In genomic region chr15:44715797-44716334, GRCh38 we compare ENCODE assay signal across 14 cellular contexts. TPM values are rescaled to one million over a fixed set of nuclear protein-coding genes. Genes with fewer than 3 reads are reported as not detected.
DNase-seq lines count a peak whose midpoint lies in the region; ATAC-seq and TF ChIP-seq lines count a peak whose summit lies in the region.
"Had no signal": no experiment of that assay in that cellular context is flagged by ENCODE, and none has a peak within 500 bp of the region (broad histone marks: within the 10 kb centered on the region; RNA-seq: fewer than 3 reads in every experiment).

No MANE protein-coding gene starts in this region.

- peaks cover 0 to 17% (median 0%) of the 10 kb centered on the region in 8 donors for H3K9me3 Mint-ChIP-seq in CD4-positive, alpha-beta memory T cell
- no peaks in the 10 kb centered on the region for H3K9me3 Mint-ChIP-seq in activated B cell treated with CpG ODN at 0.5 μM for 24 hours

- H3K27me3 ChIP-seq in A673 (replicated peaks; ENCODE audit: insufficient read depth, low read depth, low read length, poor library complexity) (no peaks in the 10 kb centered on the region), lower lobe of right lung (ENCODE audit: low read depth) (no peaks in the 10 kb centered on the region), upper lobe of left lung (no peaks in the 10 kb centered on the region)
- H3K27me3 ChIP-seq in CD4-positive, alpha-beta memory T cell (ENCODE audit: insufficient read depth, low read length) = no peaks in the 10 kb centered on the region
- H3K27me3 ChIP-seq: ascending aorta, dorsolateral prefrontal cortex had no signal

- H3K36me3 ChIP-seq in A673 (ENCODE audit: insufficient read depth, low read length, poor library complexity, severe bottlenecking) (peaks cover 52% of the 10 kb centered on the region), lower lobe of right lung (peaks cover 54% of the 10 kb centered on the region), upper lobe of left lung (peaks cover 36 to 64% (median 42%) of the 10 kb centered on the region in 4 donors)
- H3K36me3 ChIP-seq in CD4-positive, alpha-beta memory T cell (ENCODE audit: insufficient read depth, low read length) = peaks cover 66% of the 10 kb centered on the region

- DNase-seq in A673 (ENCODE audit: low spot score) (no peak), activated B cell treated with CpG ODN at 0.5 μM for 24 hours (no peak), lower lobe of right lung (no peak), upper lobe of left lung (no peak), RWPE1 (ENCODE audit: low spot score) (no peak), inferior parietal cortex (ENCODE audit: extremely low spot score) (no peak)
- DNase-seq in CD4-positive, alpha-beta memory T cell = peak in 1 of 5 donors; percentile 26
- DNase-seq: dorsolateral prefrontal cortex, GF-D8, NCI-H1092 treated with DMSO at 0.1 percent for 48 hours, NCI-H2227 treated with DMSO at 0.1 percent for 48 hours had no signal

- H3K27ac Mint-ChIP-seq in CD4-positive, alpha-beta memory T cell = peak overlapping the region; percentile 69 to 100 (median 91)
- H3K27ac Mint-ChIP-seq in activated B cell treated with CpG ODN at 0.5 μM for 24 hours = peak overlapping the region; percentile 71

- ATAC-seq in activated B cell treated with CpG ODN at 0.5 μM for 24 hours (ENCODE audit: low read depth) (no peak), lower lobe of right lung (no peak), upper lobe of left lung (ENCODE audit: low FRiP score in 2 of 2) (no peak), GM18519 (IDR thresholded peaks at IDR 0.05; ENCODE audit: low FRiP score, unreplicated experiment) (no peak)

- H3K27me3 Mint-ChIP-seq in CD4-positive, alpha-beta memory T cell = no peaks in the 10 kb centered on the region
- H3K27me3 Mint-ChIP-seq in activated B cell treated with CpG ODN at 0.5 μM for 24 hours = no peaks in the 10 kb centered on the region

- TF ChIP-seq EP300 in upper lobe of left lung (IDR thresholded peaks at IDR 0.05) = no peak

- H3K27ac ChIP-seq in A673 (ENCODE audit: low read depth, low read length, poor library complexity, severe bottlenecking) = peak overlapping the region; percentile 18
- peak overlapping the region; percentile 99 for H3K27ac ChIP-seq in CD4-positive, alpha-beta memory T cell (ENCODE audit: low read depth, low read length)
- no peak overlapping the region for H3K27ac ChIP-seq in lower lobe of right lung
- H3K27ac ChIP-seq in upper lobe of left lung = peak overlapping the region in 2 of 4 donors; percentile 35 to 100
- H3K27ac ChIP-seq in RWPE1 = no peak overlapping the region

- no peak for TF ChIP-seq POLR2A in upper lobe of left lung (IDR thresholded peaks at IDR 0.05)

- peaks cover 82 to 83% of the 10 kb centered on the region in 2 donors for H3K36me3 Mint-ChIP-seq in CD4-positive, alpha-beta memory T cell
- peaks cover 85% of the 10 kb centered on the region for H3K36me3 Mint-ChIP-seq in activated B cell treated with CpG ODN at 0.5 μM for 24 hours (ENCODE audit: low read depth)

- 75 to 76% methylated on average over 2 of the region's 2 CpGs for WGBS in upper lobe of left lung, 2 donors

- H3K4me3 ChIP-seq in A673 (ENCODE audit: low read depth, low read length, poor library complexity, severe bottlenecking) (no peak overlapping the region), lower lobe of right lung (peak overlapping the region; percentile 80), upper lobe of left lung (peak overlapping the region in 1 of 4 donors; percentile 67)
- peak overlapping the region; percentile 94 for H3K4me3 ChIP-seq in CD4-positive, alpha-beta memory T cell (ENCODE audit: low read length in 2 of 2)

- CTCF ChIA-PET in A673 (lab: Charles Lee) = no interaction called here
- CTCF ChIA-PET in CD4-positive, alpha-beta memory T cell (lab: Charles Lee; ENCODE audit: partially characterized antibody) = interaction anchor here (0.6 to 33.6 kb wide), 5 partner anchors 16 to 162 kb away, joined by 3 to 821 read pairs (median 167); partner anchors contain the start of genes SPG11 and TRIM69
- CTCF ChIA-PET in activated B cell treated with CpG ODN at 0.5 μM for 24 hours (lab: Charles Lee) = interaction anchor here (6.8 to 16.4 kb wide), 3 partner anchors 11 to 51 kb away, joined by 96 to 239 read pairs (median 164); partner anchors contain the start of genes SPG11 and TRIM69
- CTCF ChIA-PET in RWPE1 (lab: Yijun Ruan, JAX) = interaction anchor here (1.1 kb wide), 1 partner anchor 51 kb away, joined by 3 read pairs; no protein-coding TSS in a partner anchor

- intact Hi-C loops in A673 (cut with micrococcal nuclease; ENCODE audit: unreplicated experiment) = no loop called here
- intact Hi-C loops in CD4-positive, alpha-beta memory T cell (cut with micrococcal nuclease) = no loop called here
- intact Hi-C loops in activated B cell treated with CpG ODN at 0.5 μM for 24 hours (cut with micrococcal nuclease) = no loop called here
- intact Hi-C loops in lower lobe of right lung (cut with DNase I) = no loop called here

- peak overlapping the region; percentile 82 to 100 (median 99) for H3K4me3 Mint-ChIP-seq in CD4-positive, alpha-beta memory T cell
- H3K4me3 Mint-ChIP-seq in activated B cell treated with CpG ODN at 0.5 μM for 24 hours = peak overlapping the region; percentile 99

- H3K4me1 ChIP-seq in A673 (ENCODE audit: insufficient read depth, low read length, poor library complexity, severe bottlenecking) (peaks cover 34% of the 10 kb centered on the region), lower lobe of right lung (peaks cover 61% of the 10 kb centered on the region), upper lobe of left lung (peaks cover 36 to 59% (median 49%) of the 10 kb centered on the region in 4 donors)
- H3K4me1 ChIP-seq in CD4-positive, alpha-beta memory T cell (ENCODE audit: insufficient read depth, low read length) = peaks cover 61% of the 10 kb centered on the region

- POLR2A ChIA-PET in A673 (lab: Charles Lee; ENCODE audit: low non-redundant PET) = interaction anchor here (1.4 kb wide), 1 partner anchor 11 kb away, joined by 8 read pairs; no protein-coding TSS in a partner anchor
- POLR2A ChIA-PET in CD4-positive, alpha-beta memory T cell (lab: Charles Lee; ENCODE audit: partially characterized antibody) = interaction anchor here (0.8 to 39.7 kb wide), 12 partner anchors 9 to 123 kb away, joined by 3 to 5737 read pairs (median 4); partner anchors contain the start of genes SPG11 and TRIM69
- POLR2A ChIA-PET in activated B cell treated with CpG ODN at 0.5 μM for 24 hours (lab: Charles Lee) = interaction anchor here (0.8 to 24.4 kb wide), 4 partner anchors 13 to 52 kb away, joined by 3 to 2387 read pairs (median 526); partner anchors contain the start of genes SPG11 and TRIM69
- POLR2A ChIA-PET in RWPE1 (lab: Yijun Ruan, JAX; ENCODE audit: low non-redundant PET) = interaction anchor here (0.6 kb wide), 1 partner anchor 32 kb away, joined by 3 read pairs; no protein-coding TSS in a partner anchor

- H3K4me1 Mint-ChIP-seq in CD4-positive, alpha-beta memory T cell = peaks cover 51 to 86% (median 60%) of the 10 kb centered on the region in 4 donors
- peaks cover 75% of the 10 kb centered on the region for H3K4me1 Mint-ChIP-seq in activated B cell treated with CpG ODN at 0.5 μM for 24 hours

- TF ChIP-seq CTCF in A673 (conservative IDR thresholded peaks at IDR 0.05; ENCODE audit: low read depth, low read length) (no peak), activated B cell treated with CpG ODN at 0.5 μM for 24 hours (IDR thresholded peaks at IDR 0.05) (no peak), lower lobe of right lung (IDR thresholded peaks at IDR 0.05) (no peak), upper lobe of left lung (IDR thresholded peaks at IDR 0.05) (no peak), RWPE1 (conservative IDR thresholded peaks at IDR 0.05; ENCODE audit: low read depth) (no peak)

- no peaks in the 10 kb centered on the region for H3K9me3 ChIP-seq in A673 (ENCODE audit: low read depth, low read length, poor library complexity, severe bottlenecking)
- H3K9me3 ChIP-seq in CD4-positive, alpha-beta memory T cell (ENCODE audit: control insufficient read depth in 1 of 2, low read length in 2 of 2) = no peaks in the 10 kb centered on the region
- no peaks in the 10 kb centered on the region for H3K9me3 ChIP-seq in lower lobe of right lung
- no peaks in the 10 kb centered on the region for H3K9me3 ChIP-seq in upper lobe of left lung
- H3K9me3 ChIP-seq: ascending aorta had no signal

- no TSS peak for BruUV-seq in A673 (replicated peaks; lab: Mats Ljungman, UMichigan)

RNA-seq across cellular contexts. Expression of gene B2M, which starts 4.5 kb away (rescaled TPM):
- total RNA-seq in A673 (2021) (1,596 and 1,873 TPM in 2 replicates), activated B cell treated with CpG ODN at 0.5 μM for 24 hours (3,396 and 3,707 TPM in 2 replicates), lower lobe of right lung (4,741 TPM), upper lobe of left lung (1,000 to 10,000 TPM in 5 of 6 donors, 100 to 1,000 TPM in 1; 963 to 7,115 (median 3,598) TPM)
- total RNA-seq in CD4-positive, alpha-beta memory T cell = 1,000 to 10,000 TPM; 7,421 to 7,929 TPM
- polyA plus RNA-seq in CD4-positive, alpha-beta memory T cell = over 10,000 TPM; 34,708 to 62,423 TPM

RNA-seq across cellular contexts. Expression of gene PATL2, which starts 4.7 kb away (rescaled TPM):
- 1.2 and 1.6 TPM in 2 replicates for total RNA-seq in A673 (2021)
- 10 to 100 TPM; 62.1 to 62.8 TPM for total RNA-seq in CD4-positive, alpha-beta memory T cell
- polyA plus RNA-seq in CD4-positive, alpha-beta memory T cell = 1 to 10 TPM; 5.7 to 7.5 TPM
- total RNA-seq in activated B cell treated with CpG ODN at 0.5 μM for 24 hours = 19.8 and 27.2 TPM in 2 replicates
- 4.5 TPM for total RNA-seq in lower lobe of right lung
- total RNA-seq in upper lobe of left lung = 10 to 100 TPM in 2 of 6 donors, 1 to 10 TPM in 4; 2.6 to 30.4 (median 7.8) TPM
- total RNA-seq: ascending aorta, renal cortical epithelial cell had no signal

RNA-seq across cellular contexts. Expression of gene TRIM69, which starts 20.5 kb away (rescaled TPM):
- 61.0 and 64.4 TPM in 2 replicates for total RNA-seq in A673 (2021)
- total RNA-seq in CD4-positive, alpha-beta memory T cell = 10 to 100 TPM; 38.1 to 40.7 TPM
- polyA plus RNA-seq in CD4-positive, alpha-beta memory T cell = 10 to 100 TPM; 25.8 to 42.0 TPM
- total RNA-seq in activated B cell treated with CpG ODN at 0.5 μM for 24 hours = 30.8 and 35.4 TPM in 2 replicates
- 27.2 TPM for total RNA-seq in lower lobe of right lung
- 10 to 100 TPM; 10.3 to 29.3 (median 18.3) TPM for total RNA-seq in upper lobe of left lung

RNA-seq across cellular contexts. Expression of gene SPG11, which starts 52.4 kb away (rescaled TPM):
- 55.4 and 68.5 TPM in 2 replicates for total RNA-seq in A673 (2021)
- 100 to 1,000 TPM; 112 to 121 TPM for total RNA-seq in CD4-positive, alpha-beta memory T cell
- polyA plus RNA-seq in CD4-positive, alpha-beta memory T cell = 10 to 100 TPM; 12.2 to 26.8 TPM
- 132 and 161 TPM in 2 replicates for total RNA-seq in activated B cell treated with CpG ODN at 0.5 μM for 24 hours
- total RNA-seq in lower lobe of right lung = 99.7 TPM
- 100 to 1,000 TPM in 3 of 6 donors, 10 to 100 TPM in 3; 81.6 to 161 (median 97.4) TPM for total RNA-seq in upper lobe of left lung

Comparison
In these comparisons a context has a peak if more than half of its experiments do, and no peak if none do; other contexts are left out.
1. H3K27ac ChIP-seq: peak in A673 (single experiment) and CD4-positive, alpha-beta memory T cell (single experiment); none in lower lobe of right lung (single experiment) and RWPE1 (single experiment).